32 cellular contexts compared by ENCODE assay signal in genomic region chr1:28298438-28298837, GRCh38.
"Had no signal": no experiment of that assay in that cellular context is flagged by ENCODE, and none has a peak within 500 bp of the region (broad histone marks: within the 10 kb centered on the region; RNA-seq: fewer than 3 reads in every experiment).

No MANE protein-coding gene starts in this region.

- H3K9me3 ChIP-seq: ascending aorta, breast epithelium, heart left ventricle had no signal

- H3K9me3 Mint-ChIP-seq: activated CD4-positive, alpha-beta memory T cell treated with anti-CD3 and anti-CD28 coated beads, Interleukin-2, amount 10 ng/mL, durations not matched to agents 7 days and 5 days; activated CD4-positive, alpha-beta T cell treated with anti-CD3 and anti-CD28 coated beads, Interleukin-2, amount 10 ng/mL, durations not matched to agents 7 days and 5 days; activated naive CD4-positive, alpha-beta T cell treated with anti-CD3 and anti-CD28 coated beads, Interleukin-2, amount 10 ng/mL, durations not matched to agents 7 days and 5 days; activated naive CD4-positive, alpha-beta T cell treated with anti-CD3 and anti-CD28 coated beads, Interleukin-2, amount 50 U/mL, for 72 hours; activated T-cell treated with anti-CD3 and anti-CD28 coated beads, Interleukin-2, amount 50 U/mL, for 24 hours; activated T-cell treated with anti-CD3 and anti-CD28 coated beads, Interleukin-2, amount 50 U/mL, for 72 hours; brain; dendritic cell treated with granulocyte-macrophage colony-stimulating factor and Interleukin-4, amounts not matched to agents 40 ng/mL and 50 ng/mL, for 4 days; endodermal cell; T-helper 2 cell treated with Interferon-gamma antibody and Interleukin-4, amounts not matched to agents 5 μg/mL and 100 μg/mL, for 36 hours had no signal

- H3K4me3 Mint-ChIP-seq: activated CD4-positive, alpha-beta memory T cell treated with anti-CD3 and anti-CD28 coated beads, Interleukin-2, amount 10 ng/mL, durations not matched to agents 7 days and 5 days; activated CD4-positive, alpha-beta T cell treated with anti-CD3 and anti-CD28 coated beads for 36 hours; activated CD4-positive, alpha-beta T cell treated with anti-CD3 and anti-CD28 coated beads, Interleukin-2, amount 10 ng/mL, durations not matched to agents 7 days and 5 days; activated naive CD4-positive, alpha-beta T cell treated with anti-CD3 and anti-CD28 coated beads, Interleukin-2, amount 10 ng/mL, durations not matched to agents 7 days and 5 days; activated T-cell treated with anti-CD3 and anti-CD28 coated beads, Interleukin-2, amount 50 U/mL, for 24 hours; activated T-cell treated with anti-CD3 and anti-CD28 coated beads, Interleukin-2, amount 50 U/mL, for 72 hours; brain; dendritic cell treated with granulocyte-macrophage colony-stimulating factor and Interleukin-4, amounts not matched to agents 40 ng/mL and 50 ng/mL, for 4 days; endodermal cell; T-helper 17 cell; T-helper 2 cell treated with Interferon-gamma antibody and Interleukin-4, amounts not matched to agents 5 μg/mL and 100 μg/mL, for 36 hours had no signal

- H3K36me3 Mint-ChIP-seq: activated naive CD4-positive, alpha-beta T cell treated with anti-CD3 and anti-CD28 coated beads, Interleukin-2, amount 10 ng/mL, durations not matched to agents 7 days and 5 days; activated naive CD4-positive, alpha-beta T cell treated with anti-CD3 and anti-CD28 coated beads, Interleukin-2, amount 50 U/mL, for 72 hours; brain had no signal

- H3K4me3 ChIP-seq: ascending aorta, breast epithelium, cardiac muscle cell, coronary artery, dorsolateral prefrontal cortex, heart left ventricle had no signal

- H3K27me3 Mint-ChIP-seq: activated CD4-positive, alpha-beta T cell treated with anti-CD3 and anti-CD28 coated beads for 36 hours; activated T-cell treated with anti-CD3 and anti-CD28 coated beads, Interleukin-2, amount 50 U/mL, for 24 hours had no signal

- H3K4me1 Mint-ChIP-seq: activated CD4-positive, alpha-beta T cell treated with anti-CD3 and anti-CD28 coated beads for 36 hours; T-helper 17 cell had no signal

- H3K4me1 ChIP-seq: ascending aorta, heart left ventricle had no signal

- H3K36me3 ChIP-seq: ascending aorta, breast epithelium, cardiac muscle cell, heart left ventricle, WERI-Rb-1 had no signal

- H3K27me3 ChIP-seq: ascending aorta, breast epithelium, cardiac muscle cell, heart left ventricle had no signal

- H3K27ac Mint-ChIP-seq: activated CD4-positive, alpha-beta memory T cell treated with anti-CD3 and anti-CD28 coated beads, Interleukin-2, amount 10 ng/mL, durations not matched to agents 7 days and 5 days; activated CD4-positive, alpha-beta T cell treated with anti-CD3 and anti-CD28 coated beads for 36 hours; activated CD4-positive, alpha-beta T cell treated with anti-CD3 and anti-CD28 coated beads, Interleukin-2, amount 10 ng/mL, durations not matched to agents 7 days and 5 days; activated naive CD4-positive, alpha-beta T cell treated with anti-CD3 and anti-CD28 coated beads, Interleukin-2, amount 10 ng/mL, durations not matched to agents 7 days and 5 days; activated naive CD4-positive, alpha-beta T cell treated with anti-CD3 and anti-CD28 coated beads, Interleukin-2, amount 50 U/mL, for 72 hours; activated T-cell treated with anti-CD3 and anti-CD28 coated beads, Interleukin-2, amount 50 U/mL, for 24 hours; activated T-cell treated with anti-CD3 and anti-CD28 coated beads, Interleukin-2, amount 50 U/mL, for 72 hours; brain; dendritic cell treated with granulocyte-macrophage colony-stimulating factor and Interleukin-4, amounts not matched to agents 40 ng/mL and 50 ng/mL, for 4 days; endodermal cell; T-helper 17 cell; T-helper 2 cell treated with Interferon-gamma antibody and Interleukin-4, amounts not matched to agents 5 μg/mL and 100 μg/mL, for 36 hours had no signal

- DNase-seq: activated CD4-positive, alpha-beta T cell treated with anti-CD3 and anti-CD28 coated beads, Interleukin-2, amount 10 ng/mL, durations not matched to agents 7 days and 5 days; activated CD4-positive, alpha-beta T cell treated with anti-CD3 and anti-CD28 coated beads, Interleukin-2, amount 50 U/mL, for 4 hours; activated CD4-positive, CD25-positive, alpha-beta regulatory T cell; activated CD4-positive, CD25-positive, alpha-beta regulatory T cell treated with anti-CD3 and anti-CD28 coated beads, Interleukin-2, amount 50 U/mL, for 72 hours; activated CD8-positive, alpha-beta memory T cell treated with anti-CD3 and anti-CD28 coated beads, Interleukin-2, amount 50 U/mL, for 48 hours; activated gamma-delta T cell; activated naive CD4-positive, alpha-beta T cell; activated naive CD4-positive, alpha-beta T cell treated with anti-CD3 and anti-CD28 coated beads, Interleukin-2, amount 10 ng/mL, durations not matched to agents 7 days and 5 days; activated naive CD8-positive, alpha-beta T cell treated with anti-CD3 and anti-CD28 coated beads, Interleukin-2, amount 10 ng/mL, durations not matched to agents 7 days and 5 days; activated T-cell treated with anti-CD3 and anti-CD28 coated beads for 4 hours; activated T-cell treated with anti-CD3 and anti-CD28 coated beads, Interleukin-2, amount 50 U/mL, for 24 hours; central memory CD4-positive, alpha-beta T cell; dorsolateral prefrontal cortex; effector memory CD4-positive, alpha-beta T cell; endodermal cell; foreskin fibroblast; glutamatergic neuron; heart left ventricle; T-helper 17 cell; T1000; WERI-Rb-1 had no signal

- ATAC-seq: activated CD4-positive, alpha-beta T cell treated with anti-CD3 and anti-CD28 coated beads for 36 hours; heart left ventricle; T-helper 17 cell had no signal

- H3K27ac ChIP-seq: ascending aorta, breast epithelium, cardiac muscle cell, coronary artery, dorsolateral prefrontal cortex, heart left ventricle, WERI-Rb-1 had no signal
